Comparison of ENCODE assay signal across 30 cellular contexts in genomic region chr2:23069935-23070334, GRCh38.
DNase-seq lines count a peak whose midpoint lies in the region; ATAC-seq and TF ChIP-seq lines count a peak whose summit lies in the region.
"Had no signal": no experiment of that assay in that cellular context is flagged by ENCODE, and none has a peak within 500 bp of the region (broad histone marks: within the 10 kb centered on the region; RNA-seq: fewer than 3 reads in every experiment).

No MANE protein-coding gene starts in this region.

- no peaks in the 10 kb centered on the region for H3K36me3 Mint-ChIP-seq in activated T-helper 17 cell treated with anti-CD3 and anti-CD28 coated beads, Interleukin-2, amount 50 U/mL, for 72 hours (ENCODE audit: low read depth)
- H3K36me3 Mint-ChIP-seq: CD8-positive, alpha-beta memory T cell; naive B cell; stimulated activated memory B cell treated with anti-CD40 and anti-IgM and Interleukin-4, amounts not matched to agents 10 μg/mL and 1 μg/mL and 100 μg/mL, for 72 hours had no signal

- no peaks in the 10 kb centered on the region for H3K4me1 Mint-ChIP-seq in activated T-helper 17 cell treated with anti-CD3 and anti-CD28 coated beads, Interleukin-2, amount 50 U/mL, for 72 hours
- H3K4me1 Mint-ChIP-seq: CD8-positive, alpha-beta memory T cell; central memory CD8-positive, alpha-beta T cell; naive B cell; stimulated activated memory B cell treated with anti-CD40 and anti-IgM and Interleukin-4, amounts not matched to agents 10 μg/mL and 1 μg/mL and 100 μg/mL, for 72 hours had no signal

- no peak overlapping the region for H3K4me3 ChIP-seq in mucosa of descending colon
- H3K4me3 ChIP-seq: body of pancreas, left lung, PC-9, upper lobe of left lung had no signal

- H3K9me3 Mint-ChIP-seq in activated T-helper 17 cell treated with anti-CD3 and anti-CD28 coated beads, Interleukin-2, amount 50 U/mL, for 72 hours: no peaks in the 10 kb centered on the region
- H3K9me3 Mint-ChIP-seq: activated CD8-positive, alpha-beta T cell treated with anti-CD3 and anti-CD28 coated beads for 36 hours; activated T-helper 2 cell treated with anti-CD3 and anti-CD28 coated beads, Interferon-gamma antibody, Interleukin-2, Interleukin-4, amounts not matched to agents 10 μg/mL and 5 μg/mL and 100 μg/mL, durations not matched to agents 14 hours and 24 hours and 36 hours; stimulated activated memory B cell treated with anti-CD40 and anti-IgM and Interleukin-4, amounts not matched to agents 10 μg/mL and 1 μg/mL and 100 μg/mL, for 72 hours; T-helper 1 cell treated with Interleukin-12 subunit alpha and Interleukin-12 subunit beta and Interleukin-4 antibody, amounts not matched to agents 30 μg/mL and 1 μg/mL, for 36 hours had no signal

- intact Hi-C loops in mucosa of descending colon (cut with DNase I, micrococcal nuclease): no loop called here

- no peaks in the 10 kb centered on the region for H3K9me3 ChIP-seq in mucosa of descending colon
- H3K9me3 ChIP-seq: body of pancreas, left lung, upper lobe of left lung had no signal

- H3K36me3 ChIP-seq in mucosa of descending colon (ENCODE audit: low read depth): no peaks in the 10 kb centered on the region
- H3K36me3 ChIP-seq: left lung, upper lobe of left lung had no signal

- H3K4me3 Mint-ChIP-seq in activated T-helper 17 cell treated with anti-CD3 and anti-CD28 coated beads, Interleukin-2, amount 50 U/mL, for 72 hours: no peak overlapping the region
- H3K4me3 Mint-ChIP-seq: activated CD8-positive, alpha-beta T cell treated with anti-CD3 and anti-CD28 coated beads for 36 hours; CD8-positive, alpha-beta memory T cell; central memory CD8-positive, alpha-beta T cell; naive B cell; stimulated activated memory B cell treated with anti-CD40 and anti-IgM and Interleukin-4, amounts not matched to agents 10 μg/mL and 1 μg/mL and 100 μg/mL, for 72 hours; T-helper 1 cell treated with Interleukin-12 subunit alpha and Interleukin-12 subunit beta and Interleukin-4 antibody, amounts not matched to agents 30 μg/mL and 1 μg/mL, for 36 hours had no signal

- no peak overlapping the region for H3K27ac Mint-ChIP-seq in activated T-helper 17 cell treated with anti-CD3 and anti-CD28 coated beads, Interleukin-2, amount 50 U/mL, for 72 hours
- H3K27ac Mint-ChIP-seq: activated CD8-positive, alpha-beta T cell treated with anti-CD3 and anti-CD28 coated beads for 36 hours; activated T-helper 2 cell treated with anti-CD3 and anti-CD28 coated beads, Interferon-gamma antibody, Interleukin-2, Interleukin-4, amounts not matched to agents 10 μg/mL and 5 μg/mL and 100 μg/mL, durations not matched to agents 14 hours and 24 hours and 36 hours; CD8-positive, alpha-beta memory T cell; naive B cell; stimulated activated memory B cell treated with anti-CD40 and anti-IgM and Interleukin-4, amounts not matched to agents 10 μg/mL and 1 μg/mL and 100 μg/mL, for 72 hours; T-helper 1 cell treated with Interleukin-12 subunit alpha and Interleukin-12 subunit beta and Interleukin-4 antibody, amounts not matched to agents 30 μg/mL and 1 μg/mL, for 36 hours had no signal

- peaks cover 4% of the 10 kb centered on the region for H3K27me3 Mint-ChIP-seq in activated T-helper 17 cell treated with anti-CD3 and anti-CD28 coated beads, Interleukin-2, amount 50 U/mL, for 72 hours
- H3K27me3 Mint-ChIP-seq: activated CD8-positive, alpha-beta T cell treated with anti-CD3 and anti-CD28 coated beads for 36 hours; central memory CD8-positive, alpha-beta T cell; stimulated activated memory B cell treated with anti-CD40 and anti-IgM and Interleukin-4, amounts not matched to agents 10 μg/mL and 1 μg/mL and 100 μg/mL, for 72 hours had no signal

- H3K4me1 ChIP-seq in mucosa of descending colon (ENCODE audit: low read depth): peaks cover 2% of the 10 kb centered on the region
- H3K4me1 ChIP-seq: body of pancreas, left lung, upper lobe of left lung had no signal

- no peak for TF ChIP-seq CTCF in mucosa of descending colon (IDR thresholded peaks at IDR 0.05)

- peak; percentile 53 for ATAC-seq in mucosa of descending colon
- no peak for ATAC-seq in activated T-helper 17 cell treated with anti-CD3 and anti-CD28 coated beads, Interleukin-2, amount 50 U/mL, for 72 hours (replicated peaks)
- ATAC-seq: activated CD8-positive, alpha-beta T cell treated with anti-CD3 and anti-CD28 coated beads for 36 hours; body of pancreas; HCT116; left lung; SK-N-SH treated with all-trans-retinoic acid at 6 μM for 48 hours; stimulated activated memory B cell treated with anti-CD40 and anti-IgM and Interleukin-4, amounts not matched to agents 10 μg/mL and 1 μg/mL and 100 μg/mL, for 72 hours had no signal

- peak; percentile 89 for DNase-seq in DMS53 (lab: John Stamatoyannopoulos, UW)
- DNase-seq in NCI-H146 (lab: John Stamatoyannopoulos, UW): peak; percentile 89
- peak; percentile 87 for DNase-seq in NCI-H748 treated with DMSO at 0.1 percent for 48 hours (lab: John Stamatoyannopoulos, UW)
- no peak for DNase-seq in mucosa of descending colon
- no peak for DNase-seq in activated T-cell treated with anti-CD3 and anti-CD28 coated beads, Interleukin-2, amount 50 U/mL, for 1 hour
- no peak for DNase-seq in activated CD4-positive, alpha-beta T cell treated with anti-CD3 and anti-CD28 coated beads for 48 hours
- DNase-seq: activated CD4-positive, alpha-beta T cell treated with anti-CD3 and anti-CD28 coated beads for 1 hour; activated CD8-positive, alpha-beta memory T cell treated with anti-CD3 and anti-CD28 coated beads, Interleukin-2, amount 50 U/mL, for 48 hours; activated CD8-positive, alpha-beta T cell treated with anti-CD3 and anti-CD28 coated beads for 36 hours; activated naive CD4-positive, alpha-beta T cell treated with anti-CD3 and anti-CD28 coated beads, Interleukin-2, amount 50 U/mL, for 16 hours; body of pancreas; CD8-positive, alpha-beta memory T cell; DND-41; erythroblast; GF-D8; Karpas-422; left lung; naive B cell; NCI-H1694 treated with DMSO at 0.1 percent for 48 hours; NCI-H446 treated with DMSO at 0.1 percent for 48 hours; nucleus accumbens; PC-9; upper lobe of left lung had no signal

Comparison
In these comparisons a context has a peak if more than half of its experiments do, and no peak if none do; other contexts are left out.
1. DNase-seq: peak in DMS53 (single experiment), NCI-H146 (single experiment) and NCI-H748 treated with DMSO at 0.1 percent for 48 hours (single experiment); none in mucosa of descending colon (0 of 3), activated T-cell treated with anti-CD3 and anti-CD28 coated beads, Interleukin-2, amount 50 U/mL, for 1 hour (single experiment) and activated CD4-positive, alpha-beta T cell treated with anti-CD3 and anti-CD28 coated beads for 48 hours (single experiment).